Comparison of ENCODE assay signal across 1 cellular context in the genomic region with DNA sequence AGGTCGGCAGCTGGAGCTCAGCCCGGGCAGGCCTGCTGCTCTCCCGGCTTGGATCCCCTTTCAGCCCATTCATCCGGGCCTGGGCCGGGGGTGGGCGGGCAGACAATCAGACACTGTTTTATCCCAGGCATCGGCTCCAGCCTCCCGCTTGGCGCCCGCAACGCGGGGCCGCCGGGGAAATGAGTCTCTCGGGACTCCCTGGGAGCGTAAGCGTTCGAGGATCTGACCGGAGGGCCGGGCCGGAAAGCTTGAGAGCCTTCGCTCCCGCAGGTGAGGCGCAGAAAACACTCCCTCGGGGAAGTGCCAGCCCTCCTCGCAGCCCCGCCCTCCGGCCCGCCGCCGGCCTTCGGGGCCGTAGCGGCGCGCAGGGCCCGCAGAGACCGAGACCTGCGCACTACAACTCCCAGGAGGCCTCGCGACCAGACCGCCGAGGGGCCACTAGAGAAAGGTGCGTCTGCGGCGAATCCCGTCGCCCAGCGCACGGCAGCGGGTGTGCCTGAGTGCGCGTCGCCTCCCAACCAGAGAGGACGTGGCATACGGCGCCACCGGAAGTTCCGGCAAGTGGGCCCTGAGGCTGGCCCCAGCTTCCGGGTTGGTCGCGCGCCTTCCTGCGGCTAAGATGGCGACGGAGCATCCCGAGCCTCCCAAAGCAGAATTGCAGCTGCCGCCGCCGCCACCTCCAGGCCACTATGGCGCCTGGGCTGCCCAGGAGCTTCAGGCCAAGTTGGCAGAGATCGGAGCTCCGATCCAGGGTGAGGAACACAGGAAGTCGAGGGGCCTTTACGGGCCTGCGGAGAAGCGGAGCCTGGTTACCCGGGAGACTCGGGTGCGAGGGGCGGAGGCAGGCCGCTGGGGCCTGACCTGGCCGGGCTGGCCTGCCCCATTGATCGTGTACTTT.
A peak's percentile ranks its signal among the peaks of the same experiment; 100 is the strongest.
TF ChIP-seq lines count a peak whose summit lies in the region.

A gene with protein sequence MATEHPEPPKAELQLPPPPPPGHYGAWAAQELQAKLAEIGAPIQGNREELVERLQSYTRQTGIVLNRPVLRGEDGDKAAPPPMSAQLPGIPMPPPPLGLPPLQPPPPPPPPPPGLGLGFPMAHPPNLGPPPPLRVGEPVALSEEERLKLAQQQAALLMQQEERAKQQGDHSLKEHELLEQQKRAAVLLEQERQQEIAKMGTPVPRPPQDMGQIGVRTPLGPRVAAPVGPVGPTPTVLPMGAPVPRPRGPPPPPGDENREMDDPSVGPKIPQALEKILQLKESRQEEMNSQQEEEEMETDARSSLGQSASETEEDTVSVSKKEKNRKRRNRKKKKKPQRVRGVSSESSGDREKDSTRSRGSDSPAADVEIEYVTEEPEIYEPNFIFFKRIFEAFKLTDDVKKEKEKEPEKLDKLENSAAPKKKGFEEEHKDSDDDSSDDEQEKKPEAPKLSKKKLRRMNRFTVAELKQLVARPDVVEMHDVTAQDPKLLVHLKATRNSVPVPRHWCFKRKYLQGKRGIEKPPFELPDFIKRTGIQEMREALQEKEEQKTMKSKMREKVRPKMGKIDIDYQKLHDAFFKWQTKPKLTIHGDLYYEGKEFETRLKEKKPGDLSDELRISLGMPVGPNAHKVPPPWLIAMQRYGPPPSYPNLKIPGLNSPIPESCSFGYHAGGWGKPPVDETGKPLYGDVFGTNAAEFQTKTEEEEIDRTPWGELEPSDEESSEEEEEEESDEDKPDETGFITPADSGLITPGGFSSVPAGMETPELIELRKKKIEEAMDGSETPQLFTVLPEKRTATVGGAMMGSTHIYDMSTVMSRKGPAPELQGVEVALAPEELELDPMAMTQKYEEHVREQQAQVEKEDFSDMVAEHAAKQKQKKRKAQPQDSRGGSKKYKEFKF (plus strand): TSS at position 599 of the 898 bp plus-strand sequence. CDS start 21 bp downstream, at position 620.

TF ChIP-seq in HEK293, 187 proteins besides CTCF, POLR2A, EP300 and RAD21 (continued from another document):
- TF ChIP-seq ZNF394 (tag by site-specific recombination; IDR thresholded peaks at IDR 0.05; ENCODE audit: borderline replicate concordance), result peak; percentile 57; the same call in 1 of the 2 replicates
- TF ChIP-seq ZBTB8A (tag by site-specific recombination; IDR thresholded peaks at IDR 0.05), result peak; percentile 75
- TF ChIP-seq ZNF670 (tag by site-specific recombination; IDR thresholded peaks at IDR 0.05; ENCODE audit: low read depth), result no peak
- TF ChIP-seq ZNF501 (tag by site-specific recombination; IDR thresholded peaks at IDR 0.05), result peak; percentile 46; the same call in 1 of the 2 replicates
- TF ChIP-seq ZNF621 (tag by site-specific recombination; IDR thresholded peaks at IDR 0.05), result no peak
- TF ChIP-seq KLF10 (tag by site-specific recombination; IDR thresholded peaks at IDR 0.05), result peak; percentile 38; the same call in 1 of the 2 replicates
- TF ChIP-seq TCF7L2 (IDR thresholded peaks at IDR 0.05; ENCODE audit: borderline replicate concordance, low read depth, low read length), result no peak
